Comparison of ENCODE assay signal across 29 cellular contexts in the genomic region with DNA sequence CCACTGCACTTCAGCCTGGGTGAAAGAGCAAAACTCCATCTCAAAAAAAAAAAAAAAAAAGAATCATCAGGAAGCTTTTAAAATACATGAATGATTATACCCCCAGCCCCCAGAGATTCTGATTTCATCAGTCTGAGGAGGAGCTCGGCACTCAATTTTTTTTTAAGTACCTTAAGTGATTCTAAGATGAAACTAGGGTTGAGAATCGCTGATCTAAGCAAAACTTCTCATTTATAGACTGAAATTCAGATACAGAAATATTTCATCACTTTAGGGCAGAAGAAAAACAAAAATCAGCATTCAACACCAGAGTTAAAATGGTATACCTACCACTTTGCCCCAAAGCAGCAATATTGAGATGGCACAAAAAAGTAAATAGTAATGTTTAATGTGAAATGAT. TPM values are rescaled to one million over a fixed set of nuclear protein-coding genes. Genes with fewer than 3 reads are reported as not detected.
"Had no signal": no experiment of that assay in that cellular context is flagged by ENCODE, and none has a peak within 500 bp of the region (broad histone marks: within the 10 kb centered on the region; RNA-seq: fewer than 3 reads in every experiment).

No MANE protein-coding gene starts in this region.

- DNase-seq: colonic mucosa; cortex of kidney; effector CD8-positive, alpha-beta T cell; effector memory CD8-positive, alpha-beta T cell; endodermal cell; erythroblast; esophagus squamous epithelium; foreskin fibroblast; foreskin melanocyte; gastrocnemius medialis; glutamatergic neuron; head of caudate nucleus; heart right ventricle; hippocampal formation; left cardiac atrium; left lung; left ventricle myocardium superior; lower lobe of right lung; mesenchymal stem cell; mucosa of descending colon; naive B cell had no signal

- H3K4me3 ChIP-seq: colonic mucosa, esophagus squamous epithelium, gastrocnemius medialis, heart right ventricle, left lung, lower lobe of right lung, mucosa of descending colon had no signal

- H3K36me3 ChIP-seq: colonic mucosa, esophagus squamous epithelium, gastrocnemius medialis, heart right ventricle, left lung, lower lobe of right lung had no signal

- FAIRE-seq: endometrium, islet of Langerhans, keratinocyte had no signal

- H3K27me3 ChIP-seq: colonic mucosa, esophagus squamous epithelium, gastrocnemius medialis, left lung had no signal

- H3K9me3 ChIP-seq: colonic mucosa, esophagus squamous epithelium, gastrocnemius medialis, left lung, lower lobe of right lung, mucosa of descending colon had no signal

- H3K27ac ChIP-seq: colonic mucosa, epithelial cell of prostate, esophagus squamous epithelium, gastrocnemius medialis, heart right ventricle, left lung, lower lobe of right lung had no signal

- H3K4me1 ChIP-seq: colonic mucosa, esophagus squamous epithelium, gastrocnemius medialis, heart right ventricle, left lung, lower lobe of right lung had no signal

- ATAC-seq: effector memory CD8-positive, alpha-beta T cell; esophagus mucosa; gastrocnemius medialis; heart right ventricle; left cardiac atrium; left lung; left ventricle myocardium superior; lower lobe of right lung; mucosa of descending colon had no signal

RNA-seq across cellular contexts. Expression of a gene that starts 24.7 kb away (rescaled TPM):
- total RNA-seq: endodermal cell, kidney epithelial cell, lung microvascular endothelial cell, mesothelial cell of epicardium had no signal
- polyA plus RNA-seq: keratinocyte had no signal
